In genomic region chr19:18109731-18110671, GRCh38 we compare ENCODE assay signal across 1 cellular context.
A peak's percentile ranks its signal among the peaks of the same experiment; 100 is the strongest.
TF ChIP-seq lines count a peak whose summit lies in the region.

No MANE protein-coding gene starts in this region.

TF ChIP-seq in HepG2, 621 proteins besides CTCF, POLR2A, EP300 and RAD21 (continued from another document and continues in another):
- TF ChIP-seq ZNF326 (CRISPR knock-in tag; IDR thresholded peaks at IDR 0.05; ENCODE audit: borderline replicate concordance): no peak
- TF ChIP-seq MEIS2 (CRISPR knock-in tag; IDR thresholded peaks at IDR 0.05): 0 out of 2 replicates have a peak, but pooled peaks have one; percentile 38
- TF ChIP-seq MAZ (IDR thresholded peaks at IDR 0.05; ENCODE audit: borderline replicate concordance, low read depth, low read length): no peak
- TF ChIP-seq MAZ (CRISPR knock-in tag; IDR thresholded peaks at IDR 0.05; ENCODE audit: low read depth): peak; percentile 8; the same call in 1 of the 2 replicates
- TF ChIP-seq ZNF143 (CRISPR knock-in tag; IDR thresholded peaks at IDR 0.05): peak; percentile 36; the same call in 1 of the 2 replicates
- no peak for TF ChIP-seq ASH2L (IDR thresholded peaks at IDR 0.05; ENCODE audit: insufficient read length, low read depth, low read length)
- TF ChIP-seq TFDP2 (CRISPR knock-in tag; IDR thresholded peaks at IDR 0.05): no peak
- TF ChIP-seq DZIP1 (CRISPR knock-in tag; IDR thresholded peaks at IDR 0.05): no peak
- TF ChIP-seq ZBTB49 (CRISPR knock-in tag; IDR thresholded peaks at IDR 0.05; ENCODE audit: borderline replicate concordance): no peak
- TF ChIP-seq ZNF773 (CRISPR knock-in tag; IDR thresholded peaks at IDR 0.05; ENCODE audit: borderline replicate concordance): 0 out of 2 replicates have a peak, but pooled peaks have one; percentile 21
- TF ChIP-seq ZNF569 (CRISPR knock-in tag; IDR thresholded peaks at IDR 0.05; ENCODE audit: borderline replicate concordance): no peak
- TF ChIP-seq ZNF790 (CRISPR knock-in tag; IDR thresholded peaks at IDR 0.05; ENCODE audit: borderline replicate concordance): no peak
- TF ChIP-seq ZNF563 (CRISPR knock-in tag; IDR thresholded peaks at IDR 0.05): peak; percentile 64; the same call in 1 of the 2 replicates
- 0 out of 2 replicates have a peak, but pooled peaks have one; percentile 42 for TF ChIP-seq ZNF431 (CRISPR knock-in tag; IDR thresholded peaks at IDR 0.05; ENCODE audit: borderline replicate concordance, low read depth)
- TF ChIP-seq MIER3 (CRISPR knock-in tag; IDR thresholded peaks at IDR 0.05; ENCODE audit: borderline replicate concordance): peak; percentile 11; the same call in 1 of the 2 replicates
- TF ChIP-seq ZNF30 (CRISPR knock-in tag; IDR thresholded peaks at IDR 0.05): no peak
- peak; percentile 35; the same call in 1 of the 2 replicates for TF ChIP-seq ZNF616 (CRISPR knock-in tag; IDR thresholded peaks at IDR 0.05; ENCODE audit: low read depth)
- no peak for TF ChIP-seq SCMH1 (CRISPR knock-in tag; IDR thresholded peaks at IDR 0.05; ENCODE audit: borderline replicate concordance)
- no peak for TF ChIP-seq ZBTB43 (CRISPR knock-in tag; conservative IDR thresholded peaks at IDR 0.05)
- peak; percentile 14; the same call in 1 of the 2 replicates for TF ChIP-seq ZSCAN21 (CRISPR knock-in tag; IDR thresholded peaks at IDR 0.05; ENCODE audit: borderline replicate concordance)
- peak; percentile 10; the same call in 1 of the 2 replicates for TF ChIP-seq ZNF451 (CRISPR knock-in tag; IDR thresholded peaks at IDR 0.05)
- TF ChIP-seq ZNF740 (CRISPR knock-in tag; IDR thresholded peaks at IDR 0.05): 0 out of 2 replicates have a peak, but pooled peaks have one; percentile 26
- no peak for TF ChIP-seq TGIF2 (CRISPR knock-in tag; IDR thresholded peaks at IDR 0.05)
- TF ChIP-seq ARID4A (CRISPR knock-in tag; IDR thresholded peaks at IDR 0.05; ENCODE audit: borderline replicate concordance): peak; percentile 75; the same call in 1 of the 2 replicates
- TF ChIP-seq PITX1 (CRISPR knock-in tag; IDR thresholded peaks at IDR 0.05): no peak
- no peak; the same call in none of the 2 replicates for TF ChIP-seq ZNF329 (CRISPR knock-in tag; IDR thresholded peaks at IDR 0.05; ENCODE audit: low read depth)
- TF ChIP-seq KDM2A (CRISPR knock-in tag; IDR thresholded peaks at IDR 0.05; ENCODE audit: borderline replicate concordance, low read depth): no peak
- TF ChIP-seq MIER2 (CRISPR knock-in tag; IDR thresholded peaks at IDR 0.05): no peak
- TF ChIP-seq STAT5B (CRISPR knock-in tag; IDR thresholded peaks at IDR 0.05): no peak
- no peak; the same call in none of the 2 replicates for TF ChIP-seq HINFP (CRISPR knock-in tag; IDR thresholded peaks at IDR 0.05; ENCODE audit: low read depth)
- TF ChIP-seq PTBP1 (IDR thresholded peaks at IDR 0.05; ENCODE audit: low read depth, low read length, poor library complexity, severe bottlenecking): no peak
- TF ChIP-seq SIN3A (IDR thresholded peaks at IDR 0.05; ENCODE audit: borderline replicate concordance, low read depth, low read length): 0 out of 2 replicates have a peak, but pooled peaks have one; percentile 44
- TF ChIP-seq MXD1 (CRISPR knock-in tag; IDR thresholded peaks at IDR 0.05): 0 out of 2 replicates have a peak, but pooled peaks have one; percentile 23
- 0 out of 2 replicates have a peak, but pooled peaks have one; percentile 41 for TF ChIP-seq TAF1 (CRISPR knock-in tag; IDR thresholded peaks at IDR 0.05)
- TF ChIP-seq RAD51 (IDR thresholded peaks at IDR 0.05; ENCODE audit: borderline replicate concordance): no peak
- TF ChIP-seq ZNF761 (CRISPR knock-in tag; conservative IDR thresholded peaks at IDR 0.05): no peak; the same call in 1 of the 2 replicates
- no peak for TF ChIP-seq ZNF543 (CRISPR knock-in tag; IDR thresholded peaks at IDR 0.05)
- TF ChIP-seq NCOA5 (CRISPR knock-in tag; IDR thresholded peaks at IDR 0.05): no peak
- TF ChIP-seq U2AF2 (IDR thresholded peaks at IDR 0.05; ENCODE audit: low read depth, low read length): no peak
- TF ChIP-seq TRIM22 (IDR thresholded peaks at IDR 0.05): no peak
- TF ChIP-seq ZNF703 (CRISPR knock-in tag; IDR thresholded peaks at IDR 0.05; ENCODE audit: borderline replicate concordance): no peak
- no peak for TF ChIP-seq NR1H2 (CRISPR knock-in tag; IDR thresholded peaks at IDR 0.05; ENCODE audit: borderline replicate concordance, low read depth)
- TF ChIP-seq ZNF275 (CRISPR knock-in tag; IDR thresholded peaks at IDR 0.05; ENCODE audit: borderline replicate concordance): 0 out of 2 replicates have a peak, but pooled peaks have one; percentile 13
- TF ChIP-seq RFX5 (IDR thresholded peaks at IDR 0.05; ENCODE audit: low read depth, low read length): no peak
- no peak for TF ChIP-seq ZFP36L1 (CRISPR knock-in tag; IDR thresholded peaks at IDR 0.05)
- TF ChIP-seq ZNF460 (CRISPR knock-in tag; IDR thresholded peaks at IDR 0.05; ENCODE audit: borderline replicate concordance): no peak
- no peak for TF ChIP-seq ZNF841 (CRISPR knock-in tag; IDR thresholded peaks at IDR 0.05; ENCODE audit: borderline replicate concordance)
- TF ChIP-seq MBNL3 (CRISPR knock-in tag; conservative IDR thresholded peaks at IDR 0.05): no peak
- TF ChIP-seq NR2C2 (CRISPR knock-in tag; IDR thresholded peaks at IDR 0.05; ENCODE audit: borderline replicate concordance): peak; percentile 64; the same call in 1 of the 2 replicates
- no peak for TF ChIP-seq ZNF570 (CRISPR knock-in tag; IDR thresholded peaks at IDR 0.05; ENCODE audit: borderline replicate concordance)
